In genomic region chrX:71859637-71860036, GRCh38 we compare ENCODE assay signal across 8 cellular contexts. TPM values are rescaled to one million over a fixed set of nuclear protein-coding genes. Genes with fewer than 3 reads are reported as not detected.
DNase-seq lines count a peak whose midpoint lies in the region; ATAC-seq, FAIRE-seq and TF ChIP-seq lines count a peak whose summit lies in the region.

No MANE protein-coding gene starts in this region.

- FAIRE-seq in RCC 7860 (lab: Jason Lieb, UNC) = peak; percentile 34

- peak; percentile 33 for TF ChIP-seq CTCF in Calu3 (IDR thresholded peaks at IDR 0.05; ENCODE audit: unreplicated experiment)
- peak; percentile 53 to 65 for TF ChIP-seq CTCF in GM23338 (conservative IDR thresholded peaks at IDR 0.05; ENCODE audit: low read depth in 2 of 2)
- peak; percentile 46 for TF ChIP-seq CTCF in colonic mucosa (IDR thresholded peaks at IDR 0.05)

- H3K27me3 ChIP-seq in GM23338 (ENCODE audit: insufficient read depth) (no peaks in the 10 kb centered on the region), colonic mucosa (peaks cover 3% of the 10 kb centered on the region)

- H3K4me3 Mint-ChIP-seq in Calu3 (ENCODE audit: low read depth, unreplicated experiment) = no peak overlapping the region
- H3K4me3 Mint-ChIP-seq in GM23338 = no peak overlapping the region

- H3K36me3 Mint-ChIP-seq in Calu3 (ENCODE audit: insufficient read depth, unreplicated experiment) = no peaks in the 10 kb centered on the region
- H3K36me3 Mint-ChIP-seq in GM23338 (ENCODE audit: low read depth) = no peaks in the 10 kb centered on the region

- H3K9me2 ChIP-seq in GM23338 (ENCODE audit: insufficient read depth) = no peaks in the 10 kb centered on the region

- ATAC-seq in GM23338 (peak; percentile 53; the same call in 2 of the 3 replicates), HG02642 (IDR thresholded peaks at IDR 0.05; ENCODE audit: poor library complexity, unreplicated experiment) (no peak), GM21390 (IDR thresholded peaks at IDR 0.05; ENCODE audit: unreplicated experiment) (no peak), HG02981 (IDR thresholded peaks at IDR 0.05; ENCODE audit: unreplicated experiment) (no peak)

- H3K36me3 ChIP-seq in GM23338 (ENCODE audit: insufficient read depth) = no peaks in the 10 kb centered on the region
- H3K36me3 ChIP-seq in colonic mucosa = no peaks in the 10 kb centered on the region

- H3K27ac Mint-ChIP-seq in Calu3 (ENCODE audit: unreplicated experiment) = no peak overlapping the region
- no peak overlapping the region for H3K27ac Mint-ChIP-seq in GM23338

- H3K27me3 Mint-ChIP-seq in Calu3 (ENCODE audit: unreplicated experiment) (peaks cover 68% of the 10 kb centered on the region), GM23338 (ENCODE audit: insufficient read depth, low read depth, poor library complexity) (peaks cover 6% of the 10 kb centered on the region)

- no peak overlapping the region for H3K27ac ChIP-seq in GM23338 (ENCODE audit: low read depth)
- H3K27ac ChIP-seq in colonic mucosa = no peak overlapping the region

- H3K9ac ChIP-seq in colonic mucosa (ENCODE audit: low read depth in 2 of 2, low read length in 2 of 2) = no peak overlapping the region

- DNase-seq in Calu3 (peak; percentile 49), GM23338 (ENCODE audit: low spot score) (peak; percentile 71), RCC 7860 (ENCODE audit: low spot score) (peak; percentile 9), colonic mucosa (no peak), myocyte (ENCODE audit: low read depth) (peak; percentile 50)

- H3K4me1 ChIP-seq in GM23338 (ENCODE audit: insufficient read depth) (no peaks in the 10 kb centered on the region), colonic mucosa (no peaks in the 10 kb centered on the region)

- H3K9me3 ChIP-seq in colonic mucosa = no peaks in the 10 kb centered on the region

- no peaks in the 10 kb centered on the region for H3K79me2 ChIP-seq in GM23338 (replicated peaks; ENCODE audit: insufficient read depth)

- no peaks in the 10 kb centered on the region for H4K20me1 ChIP-seq in GM23338 (replicated peaks; ENCODE audit: insufficient read depth)

- no peak overlapping the region for H3K4me3 ChIP-seq in GM23338
- no peak overlapping the region for H3K4me3 ChIP-seq in colonic mucosa

- intact Hi-C loops in Calu3 (cut with micrococcal nuclease; ENCODE audit: unreplicated experiment) (no loop called here), colonic mucosa (cut with DNase I) (no loop called here)

- H3K9me3 Mint-ChIP-seq in Calu3 (ENCODE audit: low read depth, unreplicated experiment) = peaks cover 2% of the 10 kb centered on the region
- H3K9me3 Mint-ChIP-seq in GM23338 = no peaks in the 10 kb centered on the region

- H3F3A ChIP-seq in GM23338 (replicated peaks; ENCODE audit: low read depth) = no peaks in the 10 kb centered on the region

- H3K4me2 ChIP-seq in GM23338 = no peak overlapping the region

- no TSS peak for BruUV-seq in Calu3 (replicated peaks; lab: Mats Ljungman, UMichigan)

- peaks cover 8% of the 10 kb centered on the region for H3K4me1 Mint-ChIP-seq in Calu3 (ENCODE audit: low read depth, unreplicated experiment)
- H3K4me1 Mint-ChIP-seq in GM23338 = no peaks in the 10 kb centered on the region; the same call in 2 of the 3 replicates

- CTCF ChIA-PET in Calu3 (lab: Charles Lee) = no interaction called here

- no peak overlapping the region for H2AFZ ChIP-seq in GM23338

TF ChIP-seq in GM23338, 12 proteins besides CTCF, POLR2A, EP300 and RAD21 (continues in another document):
- no peak for TF ChIP-seq POLR2AphosphoS5 (IDR thresholded peaks at IDR 0.05; ENCODE audit: low read depth)
- TF ChIP-seq REST (IDR thresholded peaks at IDR 0.05; ENCODE audit: unreplicated experiment) = no peak
- TF ChIP-seq CREB1 (CRISPR knock-in tag; IDR thresholded peaks at IDR 0.05; ENCODE audit: low read depth) = no peak
- no peak for TF ChIP-seq EZH2phosphoT487 (IDR thresholded peaks at IDR 0.05; ENCODE audit: unreplicated experiment)
- TF ChIP-seq STAT1 (IDR thresholded peaks at IDR 0.05; ENCODE audit: unreplicated experiment) = no peak
- no peak for TF ChIP-seq ZNF114 (CRISPR knock-in tag; IDR thresholded peaks at IDR 0.05)
- no peak for TF ChIP-seq ZNF462 (CRISPR knock-in tag; IDR thresholded peaks at IDR 0.05)
- no peak for TF ChIP-seq EZH2 (IDR thresholded peaks at IDR 0.05; ENCODE audit: low read depth, unreplicated experiment)

RNA-seq across cellular contexts. Expression of gene NHSL2, which starts 51.0 kb away (rescaled TPM):
- total RNA-seq in Calu3 (2022) = 0.09 and 0.27 TPM in 2 replicates
- 7.0 and 9.5 TPM in 2 replicates for total RNA-seq in GM23338 (2014; rRNA removed; shearing (Covaris generic))
- 3.7 and 4.7 TPM in 2 replicates for polyA plus RNA-seq in GM23338 (2016; fragmentation: Nextera tagmentation; extraction: Ambion mirVana)
- total RNA-seq in colonic mucosa = 1 to 10 TPM; 1.0 to 4.1 TPM
- 0.19 and 0.21 TPM in 2 replicates for total RNA-seq in myocyte
- polyA plus RNA-seq in myocyte (2012) = 0.08 TPM
